Comparison of ENCODE assay signal across 10 cellular contexts in the genomic region with DNA sequence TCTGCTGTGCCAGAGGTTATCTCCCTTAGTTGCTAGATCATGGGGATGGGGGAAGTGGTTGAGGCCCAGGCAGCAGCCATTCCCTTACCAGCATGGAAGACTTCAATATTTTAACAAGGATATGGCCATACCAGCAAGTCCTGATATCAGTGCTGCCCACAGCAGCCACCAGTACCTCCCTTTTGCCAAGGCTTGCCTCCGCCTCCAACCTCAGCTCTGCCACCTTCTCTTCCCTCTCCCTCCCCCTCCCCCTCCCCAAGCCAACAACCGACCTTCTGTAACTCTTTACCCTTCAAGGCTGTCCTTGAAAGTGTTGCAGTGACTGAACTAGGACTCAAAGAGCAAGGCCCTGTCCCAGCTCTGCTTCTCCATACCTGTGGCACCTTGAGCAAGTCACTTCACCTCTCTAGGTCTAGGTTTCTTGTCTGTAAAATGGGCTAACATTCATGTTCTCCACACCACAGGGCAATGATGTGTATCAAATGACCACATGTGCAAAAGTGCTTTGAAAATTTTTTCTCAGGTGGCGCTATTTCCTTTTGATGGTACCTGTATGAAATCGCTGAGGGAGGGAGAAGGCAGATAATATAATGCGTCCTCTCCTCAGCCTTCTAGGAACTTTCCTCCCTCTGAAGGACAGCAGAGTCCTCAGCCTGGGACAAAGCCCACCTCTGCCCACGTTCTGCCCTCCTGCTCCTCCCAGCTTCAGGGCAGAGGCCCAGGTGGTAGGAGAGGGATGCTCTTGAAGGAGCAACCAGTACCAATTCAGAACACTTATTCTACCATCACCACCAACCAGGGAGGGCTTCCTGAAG. TPM values are rescaled to one million over a fixed set of nuclear protein-coding genes. Genes with fewer than 3 reads are reported as not detected.
DNase-seq lines count a peak whose midpoint lies in the region; TF ChIP-seq lines count a peak whose summit lies in the region.
"Had no signal": no experiment of that assay in that cellular context is flagged by ENCODE, and none has a peak within 500 bp of the region (broad histone marks: within the 10 kb centered on the region; RNA-seq: fewer than 3 reads in every experiment).

No MANE protein-coding gene starts in this region.

- TF ChIP-seq CTCF in CD14-positive monocyte (IDR thresholded peaks at IDR 0.05) (no peak), brain (conservative IDR thresholded peaks at IDR 0.05) (no peak), neural crest cell (conservative IDR thresholded peaks at IDR 0.05) (no peak)

- H3K27me3 Mint-ChIP-seq in CD14-positive monocyte (ENCODE audit: low read depth in 3 of 3) (peaks cover 3 to 9% (median 6%) of the 10 kb centered on the region in 3 donors), brain (no peaks in the 10 kb centered on the region), neural crest cell (ENCODE audit: low read depth) (no peaks in the 10 kb centered on the region)

- peak overlapping the region in 6 of 7 donors; percentile 20 to 74 (median 56) for H3K27ac Mint-ChIP-seq in CD14-positive monocyte
- peak overlapping the region in 3 of 5 experiments; percentile 55 to 91 (median 84) for H3K27ac Mint-ChIP-seq in brain
- H3K27ac Mint-ChIP-seq in neural crest cell (ENCODE audit: unreplicated experiment), result no peak overlapping the region

- DNase-seq in CD14-positive monocyte (ENCODE audit: low spot score), result no peak
- peak; percentile 37 for DNase-seq in KBM-7
- DNase-seq in neural crest cell (ENCODE audit: low read depth, low spot score), result no peak
- DNase-seq in SHP77 treated with DMSO at 0.1 percent for 48 hours (lab: John Stamatoyannopoulos, UW), result no peak
- no peak for DNase-seq in EL
- DNase-seq in activated CD4-positive, CD25-positive, alpha-beta regulatory T cell treated with anti-CD3 and anti-CD28 coated beads, Interleukin-2, amount 50 U/mL, for 72 hours, result no peak
- no peak for DNase-seq in posterior vena cava (ENCODE audit: low spot score)
- DNase-seq: aorta, NCI-H146 had no signal

- H3K4me3 Mint-ChIP-seq in CD14-positive monocyte (no peak overlapping the region), brain (no peak overlapping the region), neural crest cell (peak overlapping the region; percentile 36)

- peaks cover 28 to 31% of the 10 kb centered on the region in 2 donors for H3K36me3 Mint-ChIP-seq in CD14-positive monocyte
- no peaks in the 10 kb centered on the region for H3K36me3 Mint-ChIP-seq in brain
- H3K36me3 Mint-ChIP-seq in neural crest cell (ENCODE audit: low read depth), result no peaks in the 10 kb centered on the region

- intact Hi-C loops in CD14-positive monocyte (cut with micrococcal nuclease) (loop anchor here (5.0 kb wide), 3 partner anchors 57 to 142 kb away; a partner anchor contains a TSS), posterior vena cava (cut with DNase I) (loop anchor here in 1 of 2 donors (5.0 kb wide), 2 partner anchors 57 to 137 kb away; a partner anchor contains a TSS)

- no peaks in the 10 kb centered on the region for H3K9me3 Mint-ChIP-seq in CD14-positive monocyte
- H3K9me3 Mint-ChIP-seq in brain, result no peaks in the 10 kb centered on the region
- H3K9me3 Mint-ChIP-seq in neural crest cell, result no peaks in the 10 kb centered on the region

- H3K4me1 Mint-ChIP-seq in CD14-positive monocyte, result peaks cover 49% of the 10 kb centered on the region
- H3K4me1 Mint-ChIP-seq in brain, result peaks cover 38% of the 10 kb centered on the region
- H3K4me1 Mint-ChIP-seq in neural crest cell, result peaks cover 32% of the 10 kb centered on the region

- in situ Hi-C loops in KBM-7 (cut with MboI; ENCODE audit: low pct_unique_long_range_greater_than_20kb, low sequenced_read_pairs), result no loop called here

RNA-seq across cellular contexts. Expression of a gene that starts 14.7 kb away (rescaled TPM):
- not detected for polyA plus RNA-seq in CD14-positive monocyte
- 2.3 TPM for polyA plus RNA-seq in brain (ENCODE audit: insufficient read depth, low read depth, low replicate concordance)
- total RNA-seq in neural crest cell, result 0.47 and 0.55 TPM in 2 replicates
- under 1 TPM in 1 of 2 donors, not detected in 1; 0.51 TPM for total RNA-seq in posterior vena cava

RNA-seq across cellular contexts. Expression of a gene that starts 16.7 kb away (rescaled TPM):
- polyA plus RNA-seq in CD14-positive monocyte, result 100 to 1,000 TPM; 108 to 157 TPM
- 24.6 TPM for polyA plus RNA-seq in brain (ENCODE audit: insufficient read depth, low read depth, low replicate concordance)
- total RNA-seq in neural crest cell, result 41.5 and 47.7 TPM in 2 replicates
- total RNA-seq in posterior vena cava, result 100 to 1,000 TPM; 190 to 194 TPM

RNA-seq across cellular contexts. Expression of a gene that starts 50.2 kb away (rescaled TPM):
- polyA plus RNA-seq in CD14-positive monocyte (under 1 TPM; 0.11 to 0.63 TPM), brain (ENCODE audit: insufficient read depth, low read depth, low replicate concordance) (211 TPM)
- total RNA-seq in neural crest cell (not detected in 2 replicates), posterior vena cava (1 to 10 TPM; 1.9 to 3.3 TPM)

RNA-seq across cellular contexts. Expression of a gene that starts 58.8 kb away (rescaled TPM):
- polyA plus RNA-seq in CD14-positive monocyte (10 to 100 TPM; 56.4 to 60.6 TPM), brain (ENCODE audit: insufficient read depth, low read depth, low replicate concordance) (18.7 TPM)
- total RNA-seq in neural crest cell (1.6 and 1.7 TPM in 2 replicates), posterior vena cava (10 to 100 TPM; 86.4 to 92.5 TPM)
